ENCODE assay signal across 9 cellular contexts in genomic region chr5:32942225-32942989, GRCh38.
DNase-seq lines count a peak whose midpoint lies in the region; ATAC-seq, FAIRE-seq and TF ChIP-seq lines count a peak whose summit lies in the region.
"Had no signal": no experiment of that assay in that cellular context is flagged by ENCODE, and none has a peak within 500 bp of the region (broad histone marks: within the 10 kb centered on the region; RNA-seq: fewer than 3 reads in every experiment).

No MANE protein-coding gene starts in this region.

- TF ChIP-seq CTCF in OCI-LY3 (IDR thresholded peaks at IDR 0.05; ENCODE audit: low read depth, low read length) = peak; percentile 42
- TF ChIP-seq CTCF in glutamatergic neuron (IDR thresholded peaks at IDR 0.05; ENCODE audit: partially characterized antibody, unreplicated experiment) = peak; percentile 49
- TF ChIP-seq CTCF in omental fat pad (IDR thresholded peaks at IDR 0.05) = no peak

- H3K27ac ChIP-seq in OCI-LY3 (ENCODE audit: low read length) = no peak overlapping the region

- H3K27me3 ChIP-seq in OCI-LY3 (ENCODE audit: low read depth, low read length) = no peaks in the 10 kb centered on the region

- DNase-seq in ACHN (peak; percentile 35), GM18507 (ENCODE audit: extremely low spot score, insufficient read length, low read depth) (no peak), glutamatergic neuron (no peak), NCI-H1092 treated with DMSO at 0.1 percent for 48 hours (lab: John Stamatoyannopoulos, UW) (no peak), omental fat pad (ENCODE audit: low spot score) (no peak)

- in situ Hi-C loops in ACHN (cut with HindIII; ENCODE audit: low pct_ligation_motif_present, low pct_unique_long_range_greater_than_20kb, low sequenced_read_pairs) = no loop called here

- no peak overlapping the region for H3K27ac Mint-ChIP-seq in glutamatergic neuron (ENCODE audit: unreplicated experiment)
- H3K27ac Mint-ChIP-seq in stimulated activated memory B cell treated with anti-CD40 and anti-IgM and Interleukin-4, amounts not matched to agents 10 μg/mL and 1 μg/mL and 100 μg/mL, for 72 hours = no peak overlapping the region
- H3K27ac Mint-ChIP-seq: dendritic cell treated with granulocyte-macrophage colony-stimulating factor and Interleukin-4, amounts not matched to agents 40 ng/mL and 50 ng/mL, for 4 days had no signal

- no peaks in the 10 kb centered on the region for H3K36me3 Mint-ChIP-seq in glutamatergic neuron (ENCODE audit: unreplicated experiment)
- no peaks in the 10 kb centered on the region for H3K36me3 Mint-ChIP-seq in stimulated activated memory B cell treated with anti-CD40 and anti-IgM and Interleukin-4, amounts not matched to agents 10 μg/mL and 1 μg/mL and 100 μg/mL, for 72 hours

- H3K9me3 Mint-ChIP-seq in glutamatergic neuron (ENCODE audit: unreplicated experiment) = no peaks in the 10 kb centered on the region
- peaks cover 6% of the 10 kb centered on the region for H3K9me3 Mint-ChIP-seq in stimulated activated memory B cell treated with anti-CD40 and anti-IgM and Interleukin-4, amounts not matched to agents 10 μg/mL and 1 μg/mL and 100 μg/mL, for 72 hours
- H3K9me3 Mint-ChIP-seq: dendritic cell treated with granulocyte-macrophage colony-stimulating factor and Interleukin-4, amounts not matched to agents 40 ng/mL and 50 ng/mL, for 4 days had no signal

- no peak overlapping the region for H3K4me3 ChIP-seq in OCI-LY3 (ENCODE audit: low read length)

- ATAC-seq in HG03039 (IDR thresholded peaks at IDR 0.05; ENCODE audit: unreplicated experiment) = peak; percentile 92
- ATAC-seq in stimulated activated memory B cell treated with anti-CD40 and anti-IgM and Interleukin-4, amounts not matched to agents 10 μg/mL and 1 μg/mL and 100 μg/mL, for 72 hours = no peak
- ATAC-seq in omental fat pad (ENCODE audit: low FRiP score) = no peak

- H3K4me2 ChIP-seq in OCI-LY3 (ENCODE audit: low read length) = no peak overlapping the region

- no peaks in the 10 kb centered on the region for H3K36me3 ChIP-seq in OCI-LY3 (replicated peaks; ENCODE audit: low read depth, low read length)

- H3K9me3 ChIP-seq in OCI-LY3 (ENCODE audit: insufficient read depth, low read length) = no peaks in the 10 kb centered on the region

- H3K9ac ChIP-seq in OCI-LY3 (ENCODE audit: low read length) = no peak overlapping the region

- FAIRE-seq in GM18507 (lab: Jason Lieb, UNC) = peak; percentile 46

- no peaks in the 10 kb centered on the region for H4K20me1 ChIP-seq in OCI-LY3 (ENCODE audit: insufficient read depth, low read length)

- no peaks in the 10 kb centered on the region for H3K27me3 Mint-ChIP-seq in glutamatergic neuron (ENCODE audit: unreplicated experiment)
- H3K27me3 Mint-ChIP-seq in stimulated activated memory B cell treated with anti-CD40 and anti-IgM and Interleukin-4, amounts not matched to agents 10 μg/mL and 1 μg/mL and 100 μg/mL, for 72 hours = no peaks in the 10 kb centered on the region
- H3K27me3 Mint-ChIP-seq: dendritic cell treated with granulocyte-macrophage colony-stimulating factor and Interleukin-4, amounts not matched to agents 40 ng/mL and 50 ng/mL, for 4 days had no signal

- no peak overlapping the region for H2AFZ ChIP-seq in OCI-LY3 (ENCODE audit: low read depth, low read length)

- no peaks in the 10 kb centered on the region for H3K79me2 ChIP-seq in OCI-LY3 (ENCODE audit: low read length)

- H3K4me1 Mint-ChIP-seq in glutamatergic neuron (ENCODE audit: low read depth, unreplicated experiment) = no peaks in the 10 kb centered on the region
- no peaks in the 10 kb centered on the region for H3K4me1 Mint-ChIP-seq in stimulated activated memory B cell treated with anti-CD40 and anti-IgM and Interleukin-4, amounts not matched to agents 10 μg/mL and 1 μg/mL and 100 μg/mL, for 72 hours

- H3K4me1 ChIP-seq in OCI-LY3 (ENCODE audit: low read length) = no peaks in the 10 kb centered on the region

- no peak overlapping the region for H3K4me3 Mint-ChIP-seq in glutamatergic neuron (ENCODE audit: unreplicated experiment)
- no peak overlapping the region for H3K4me3 Mint-ChIP-seq in stimulated activated memory B cell treated with anti-CD40 and anti-IgM and Interleukin-4, amounts not matched to agents 10 μg/mL and 1 μg/mL and 100 μg/mL, for 72 hours
- H3K4me3 Mint-ChIP-seq: dendritic cell treated with granulocyte-macrophage colony-stimulating factor and Interleukin-4, amounts not matched to agents 40 ng/mL and 50 ng/mL, for 4 days had no signal

Comparison
In these comparisons a context has a peak if more than half of its experiments do, and no peak if none do; other contexts are left out.
1. CTCF ChIP-seq: peak in OCI-LY3 (single experiment) and glutamatergic neuron (single experiment); none in omental fat pad (0 of 3).